24 cellular contexts compared by ENCODE assay signal in genomic region chr15:92104069-92104468, GRCh38.
DNase-seq lines count a peak whose midpoint lies in the region; ATAC-seq and TF ChIP-seq lines count a peak whose summit lies in the region.
"Had no signal": no experiment of that assay in that cellular context is flagged by ENCODE, and none has a peak within 500 bp of the region (broad histone marks: within the 10 kb centered on the region; RNA-seq: fewer than 3 reads in every experiment).

No MANE protein-coding gene starts in this region.

- H3K27ac Mint-ChIP-seq in H9 (peak overlapping the region in 1 of 3 experiments; percentile 96; a peak in 1 of 7 replicates), WTC11 (no peak overlapping the region)
- no peak overlapping the region for H3K27ac Mint-ChIP-seq in activated T-cell treated with anti-CD3 and anti-CD28 coated beads, Interleukin-2, amount 50 U/mL, for 72 hours
- H3K27ac Mint-ChIP-seq: B cell, HFFc6 had no signal

- no CpG with 5 or more reads among the region's 16 CpGs for WGBS in H9 (ENCODE audit: extremely low coverage, insufficient read length, low lambda C conversion rate)
- WGBS in trophoblast cell (ENCODE audit: extremely low coverage, insufficient coverage, insufficient read length): no CpG with 5 or more reads among the region's 16 CpGs
- 94 to 96% (median 95%) methylated on average over 16 of the region's 16 CpGs for WGBS in psoas muscle, 3 donors

- no peaks in the 10 kb centered on the region for H3K23me2 ChIP-seq in H9 (ENCODE audit: insufficient read length, low read depth, low read length, poor library complexity, severe bottlenecking)

- H3K27ac ChIP-seq in H9 (ENCODE audit: insufficient read length, low read depth, low read length): no peak overlapping the region
- H3K27ac ChIP-seq in trophoblast cell (ENCODE audit: low read depth, low read length): no peak overlapping the region
- no peak overlapping the region for H3K27ac ChIP-seq in psoas muscle
- H3K27ac ChIP-seq: C4-2B, HL-60, KMS-11, RWPE1 had no signal

- H3K27me3 ChIP-seq in H9 (ENCODE audit: insufficient read depth, low read length) (no peaks in the 10 kb centered on the region), trophoblast cell (ENCODE audit: insufficient read depth, low read length) (no peaks in the 10 kb centered on the region), psoas muscle (ENCODE audit: insufficient read depth in 3 of 3, low read length in 2 of 3) (no peaks in the 10 kb centered on the region)

- H3K79me1 ChIP-seq in H9 (ENCODE audit: insufficient read depth, low read depth, low read length, poor library complexity, severe bottlenecking) (no peaks in the 10 kb centered on the region), trophoblast cell (ENCODE audit: low read length) (no peaks in the 10 kb centered on the region)

- no peaks in the 10 kb centered on the region for H3K9me3 ChIP-seq in H9 (ENCODE audit: control insufficient read depth, low read depth, low read length)
- no peaks in the 10 kb centered on the region for H3K9me3 ChIP-seq in trophoblast cell (ENCODE audit: insufficient read depth, low read depth, low read length)
- no peaks in the 10 kb centered on the region for H3K9me3 ChIP-seq in psoas muscle
- H3K9me3 ChIP-seq: HAP-1 had no signal

- no peak overlapping the region; the same call in 1 of the 2 replicates for H3K14ac ChIP-seq in H9 (ENCODE audit: insufficient read depth, low read length)
- no peak overlapping the region for H3K14ac ChIP-seq in trophoblast cell (ENCODE audit: low read length)

- peaks cover 3% of the 10 kb centered on the region; the same call in 1 of the 2 replicates for H3K27me3 Mint-ChIP-seq in H9 (ENCODE audit: low read depth)
- H3K27me3 Mint-ChIP-seq in WTC11 (ENCODE audit: low read depth): no peaks in the 10 kb centered on the region
- H3K27me3 Mint-ChIP-seq in activated T-cell treated with anti-CD3 and anti-CD28 coated beads, Interleukin-2, amount 50 U/mL, for 72 hours (ENCODE audit: low read depth): no peaks in the 10 kb centered on the region
- H3K27me3 Mint-ChIP-seq: B cell, IgD-negative memory B cell had no signal

- H3K56ac ChIP-seq in H9 (ENCODE audit: insufficient read length, low read depth, low read length): no peak overlapping the region

- no peak overlapping the region for H4K8ac ChIP-seq in H9 (replicated peaks; ENCODE audit: insufficient read length, low read depth, low read length)
- no peak overlapping the region for H4K8ac ChIP-seq in trophoblast cell (ENCODE audit: low read depth, low read length)

- intact Hi-C loops in psoas muscle (cut with DNase I): no loop called here

- H4K91ac ChIP-seq in H9 (ENCODE audit: insufficient read length, low read depth, low read length) (no peak overlapping the region), trophoblast cell (ENCODE audit: low read depth, low read length) (no peak overlapping the region)

- H2AFZ ChIP-seq in H9 (ENCODE audit: low read length) (no peak overlapping the region), trophoblast cell (ENCODE audit: insufficient read depth, low read length, poor library complexity) (no peak overlapping the region)

- CTCF ChIA-PET in WTC11 (lab: Charles Lee): interaction anchor here (0.7 to 1.2 kb wide), 3 partner anchors 61 to 123 kb away, joined by 3 read pairs; no protein-coding TSS in a partner anchor

- no peaks in the 10 kb centered on the region; the same call in 1 of the 2 replicates for H3K4me1 ChIP-seq in H9 (ENCODE audit: insufficient read depth, low read length)
- H3K4me1 ChIP-seq in trophoblast cell (ENCODE audit: control insufficient read depth in 1 of 2, insufficient read depth in 2 of 2, low read length in 2 of 2): no peaks in the 10 kb centered on the region
- H3K4me1 ChIP-seq in psoas muscle: no peaks in the 10 kb centered on the region
- H3K4me1 ChIP-seq: HAP-1 had no signal

- H2BK12ac ChIP-seq in H9 (ENCODE audit: insufficient read length, low read depth, low read length) (no peak overlapping the region), trophoblast cell (ENCODE audit: low read length) (no peak overlapping the region)

- H4K12ac ChIP-seq in trophoblast cell (ENCODE audit: low read depth, low read length): peak overlapping the region; percentile 13

- H3K4me3 ChIP-seq in trophoblast cell (ENCODE audit: low read depth, low read length) (no peak overlapping the region), psoas muscle (no peak overlapping the region)
- H3K4me3 ChIP-seq: HAP-1 had no signal

- no peak overlapping the region for H2AK5ac ChIP-seq in H9 (ENCODE audit: insufficient read length, low read length)
- H2AK5ac ChIP-seq in trophoblast cell (ENCODE audit: low read length): no peak overlapping the region

- H3K4me1 Mint-ChIP-seq in H9 (peaks cover 45 to 46% of the 10 kb centered on the region in 2 experiments), WTC11 (peaks cover 50% of the 10 kb centered on the region)
- H3K4me1 Mint-ChIP-seq in activated T-cell treated with anti-CD3 and anti-CD28 coated beads, Interleukin-2, amount 50 U/mL, for 72 hours (ENCODE audit: low read depth): peaks cover 28% of the 10 kb centered on the region

- no peak overlapping the region for H3K9ac ChIP-seq in H9 (ENCODE audit: extremely low read depth, insufficient read length, low read length)
- no peak overlapping the region for H3K9ac ChIP-seq in trophoblast cell (ENCODE audit: low read length)
- H3K9ac ChIP-seq: KMS-11 had no signal

- ATAC-seq in WTC11 (peak; percentile 27; the same call in 1 of the 2 replicates), psoas muscle (no peak), GM21447 (IDR thresholded peaks at IDR 0.05; ENCODE audit: unreplicated experiment) (no peak)
- no peak for ATAC-seq in activated T-cell treated with anti-CD3 and anti-CD28 coated beads, Interleukin-2, amount 50 U/mL, for 72 hours (replicated peaks in 1 of 2)
- ATAC-seq: Panc1 had no signal

- H3K36me3 ChIP-seq in trophoblast cell (ENCODE audit: control insufficient read depth in 1 of 2, insufficient read depth in 2 of 2, low read length in 2 of 2) (no peaks in the 10 kb centered on the region), psoas muscle (ENCODE audit: insufficient read depth in 1 of 2, low read depth in 1 of 2) (peaks cover 0 to 3% of the 10 kb centered on the region in 2 donors)
- H3K36me3 ChIP-seq: HAP-1 had no signal

- no peak overlapping the region for H4K5ac ChIP-seq in H9 (ENCODE audit: insufficient read length, low read depth, low read length)

- H3K23ac ChIP-seq in H9 (ENCODE audit: insufficient read length, low read depth, low read length) (no peak overlapping the region), trophoblast cell (ENCODE audit: low read length) (no peak overlapping the region)

- DNase-seq in H9 (no peak), WTC11 (ENCODE audit: low spot score) (no peak), left kidney (ENCODE audit: low read depth, low spot score) (peak; percentile 48), trophoblast cell (no peak), psoas muscle (no peak)
- DNase-seq in activated T-cell treated with anti-CD3 and anti-CD28 coated beads, Interleukin-2, amount 50 U/mL, for 72 hours: no peak
- DNase-seq: Calu3, DMS79 treated with DMSO at 0.1 percent for 48 hours, HFFc6, MM.1S, NCI-H2029 treated with DMSO at 0.1 percent for 48 hours, NCI-H2227 treated with DMSO at 0.1 percent for 48 hours, NCI-H526 treated with DMSO at 0.1 percent for 48 hours, SHP77 treated with DMSO at 0.1 percent for 48 hours, T-helper 1 cell had no signal

- peak overlapping the region; percentile 25 for H2BK120ac ChIP-seq in H9 (ENCODE audit: low read depth, low read length, poor library complexity, severe bottlenecking)
- H2BK120ac ChIP-seq in trophoblast cell (ENCODE audit: insufficient read depth, low read length, poor library complexity): no peak overlapping the region

- H2BK5ac ChIP-seq in H9 (ENCODE audit: insufficient read length, low read length) (no peak overlapping the region), trophoblast cell (ENCODE audit: low read depth, low read length, poor library complexity) (no peak overlapping the region)

- no peak overlapping the region for H3K4ac ChIP-seq in H9 (ENCODE audit: low read depth, low read length)
- H3K4ac ChIP-seq in trophoblast cell (ENCODE audit: low read depth, low read length): no peak overlapping the region

- TF ChIP-seq CTCF in H9 (conservative IDR thresholded peaks at IDR 0.05) (peak; percentile 26; the same call in 2 of the 3 replicates), WTC11 (IDR thresholded peaks at IDR 0.05) (no peak), psoas muscle (IDR thresholded peaks at IDR 0.05) (no peak)

- no peak overlapping the region for H3K18ac ChIP-seq in H9 (ENCODE audit: insufficient read length, low read depth, low read length)
- no peak overlapping the region for H3K18ac ChIP-seq in trophoblast cell (ENCODE audit: low read length)

- H2BK15ac ChIP-seq in H9 (ENCODE audit: low read depth, low read length): no peak overlapping the region

- no peak overlapping the region for H3K4me3 Mint-ChIP-seq in H9
- H3K4me3 Mint-ChIP-seq in WTC11: no peak overlapping the region
- H3K4me3 Mint-ChIP-seq in activated T-cell treated with anti-CD3 and anti-CD28 coated beads, Interleukin-2, amount 50 U/mL, for 72 hours: no peak overlapping the region
- H3K4me3 Mint-ChIP-seq: B cell, HFFc6, IgD-negative memory B cell had no signal

- no peaks in the 10 kb centered on the region for H3K79me2 ChIP-seq in H9 (ENCODE audit: insufficient read depth, low read length)
- H3K79me2 ChIP-seq in trophoblast cell (ENCODE audit: control insufficient read depth, insufficient read depth, low read length, poor library complexity): no peaks in the 10 kb centered on the region

- no peaks in the 10 kb centered on the region for H4K20me1 ChIP-seq in H9 (ENCODE audit: control insufficient read depth, insufficient read depth, insufficient read length)

- POLR2A ChIA-PET in WTC11 (lab: Charles Lee): interaction anchor here (0.6 kb wide), 1 partner anchor 14 kb away, joined by 6 read pairs; no protein-coding TSS in a partner anchor

- H3K9me3 Mint-ChIP-seq in H9: no peaks in the 10 kb centered on the region; a peak in 3 of 5 replicates
- peaks cover 10% of the 10 kb centered on the region for H3K9me3 Mint-ChIP-seq in WTC11
- no peaks in the 10 kb centered on the region for H3K9me3 Mint-ChIP-seq in activated T-cell treated with anti-CD3 and anti-CD28 coated beads, Interleukin-2, amount 50 U/mL, for 72 hours
- H3K9me3 Mint-ChIP-seq: HFFc6, IgD-negative memory B cell had no signal

- peaks cover 0 to 10% (median 0%) of the 10 kb centered on the region in 3 experiments; a peak in 4 of 7 replicates for H3K36me3 Mint-ChIP-seq in H9 (ENCODE audit: insufficient read depth in 1 of 3, low read depth in 3 of 3)
- peaks cover 11% of the 10 kb centered on the region for H3K36me3 Mint-ChIP-seq in WTC11
- no peaks in the 10 kb centered on the region for H3K36me3 Mint-ChIP-seq in activated T-cell treated with anti-CD3 and anti-CD28 coated beads, Interleukin-2, amount 50 U/mL, for 72 hours (ENCODE audit: insufficient read depth in 2 of 2)
- H3K36me3 Mint-ChIP-seq: IgD-negative memory B cell had no signal

- H3T11ph ChIP-seq in H9 (ENCODE audit: low read length): no peak overlapping the region

- H3K4me2 ChIP-seq in H9 (ENCODE audit: insufficient read depth, insufficient read length, low read length) (no peak overlapping the region), trophoblast cell (ENCODE audit: low read length) (no peak overlapping the region)
- H3K4me2 ChIP-seq: KMS-11 had no signal

- no peak overlapping the region for H2BK20ac ChIP-seq in H9 (ENCODE audit: low read depth, low read length, poor library complexity, severe bottlenecking)

TF ChIP-seq in WTC11, 78 proteins besides CTCF, POLR2A, EP300 and RAD21 (continues in another document):
- TF ChIP-seq JAZF1 (CRISPR knock-in tag; IDR thresholded peaks at IDR 0.05): no peak
